Comparison of ENCODE assay signal across 9 cellular contexts in genomic region chr4:153233761-153234371, GRCh38. TPM values are rescaled to one million over a fixed set of nuclear protein-coding genes. Genes with fewer than 3 reads are reported as not detected.
DNase-seq lines count a peak whose midpoint lies in the region; ATAC-seq and TF ChIP-seq lines count a peak whose summit lies in the region.
"Had no signal": no experiment of that assay in that cellular context is flagged by ENCODE, and none has a peak within 500 bp of the region (broad histone marks: within the 10 kb centered on the region; RNA-seq: fewer than 3 reads in every experiment).

No MANE protein-coding gene starts in this region.

- peak; percentile 11 for DNase-seq in DMS53 (lab: John Stamatoyannopoulos, UW)
- DNase-seq in DMS53 treated with DMSO at 0.1 percent for 48 hours (lab: John Stamatoyannopoulos, UW; ENCODE audit: unreplicated experiment): no peak
- peak; percentile 79 for DNase-seq in glomerular visceral epithelial cell (ENCODE audit: extremely low spot score)
- peak; percentile 81 for DNase-seq in stromal cell of bone marrow (ENCODE audit: low read depth)
- no peak for DNase-seq in middle frontal gyrus (ENCODE audit: extremely low spot score, low spot score)
- no peak for DNase-seq in activated CD8-positive, alpha-beta memory T cell treated with anti-CD3 and anti-CD28 coated beads, Interleukin-2, amount 50 U/mL, for 48 hours
- no peak for DNase-seq in CD8-positive, alpha-beta memory T cell

- H3K4me3 ChIP-seq in CD8-positive, alpha-beta memory T cell (ENCODE audit: low read length): no peak overlapping the region

- H3K36me3 ChIP-seq in CD8-positive, alpha-beta memory T cell (ENCODE audit: insufficient read depth, low read length): no peaks in the 10 kb centered on the region

- peaks cover 3 to 9% (median 4%) of the 10 kb centered on the region in 3 donors for H3K4me1 Mint-ChIP-seq in CD8-positive, alpha-beta memory T cell

- no peak overlapping the region for H3K4me3 Mint-ChIP-seq in CD8-positive, alpha-beta memory T cell
- H3K4me3 Mint-ChIP-seq: activated naive CD8-positive, alpha-beta T cell had no signal

- POLR2A ChIA-PET in CD8-positive, alpha-beta memory T cell (lab: Charles Lee): interaction anchor here (0.5 kb wide), 2 partner anchors 67 to 203 kb away, joined by 3 read pairs; no protein-coding TSS in a partner anchor

- peaks cover 18 to 50% of the 10 kb centered on the region in 2 donors for H3K27me3 Mint-ChIP-seq in CD8-positive, alpha-beta memory T cell

- H3K27me3 ChIP-seq in CD8-positive, alpha-beta memory T cell (ENCODE audit: insufficient read depth, low read length, poor library complexity, severe bottlenecking): no peaks in the 10 kb centered on the region

- H3K27ac ChIP-seq in CD8-positive, alpha-beta memory T cell (ENCODE audit: low read depth, low read length): no peak overlapping the region

- H3K36me3 Mint-ChIP-seq in CD8-positive, alpha-beta memory T cell: peaks cover 0 to 4% (median 1%) of the 10 kb centered on the region in 3 donors

- no peaks in the 10 kb centered on the region for H3K9me3 Mint-ChIP-seq in CD8-positive, alpha-beta memory T cell

- H3K4me1 ChIP-seq in CD8-positive, alpha-beta memory T cell (ENCODE audit: insufficient read depth, low read length): peaks cover 9% of the 10 kb centered on the region

- peak; percentile 90 for ATAC-seq in SK-N-SH treated with all-trans-retinoic acid at 6 μM for 48 hours

- no peak overlapping the region for H3K27ac Mint-ChIP-seq in CD8-positive, alpha-beta memory T cell
- H3K27ac Mint-ChIP-seq: activated naive CD8-positive, alpha-beta T cell had no signal

- CTCF ChIA-PET in CD8-positive, alpha-beta memory T cell (lab: Charles Lee): no interaction called here

- no peaks in the 10 kb centered on the region for H3K9me3 ChIP-seq in CD8-positive, alpha-beta memory T cell (ENCODE audit: low read length)

TF ChIP-seq in SK-N-SH treated with all-trans-retinoic acid at 6 μM for 48 hours, 23 proteins besides CTCF, POLR2A, EP300 and RAD21 (continues in another document):
- no peak for TF ChIP-seq PPARA (CRISPR knock-in tag; IDR thresholded peaks at IDR 0.05; ENCODE audit: borderline replicate concordance)
- TF ChIP-seq TCF4 (CRISPR knock-in tag; IDR thresholded peaks at IDR 0.05; ENCODE audit: borderline replicate concordance): no peak; the same call in 1 of the 2 replicates
- no peak for TF ChIP-seq ZNF8 (CRISPR knock-in tag; IDR thresholded peaks at IDR 0.05)
- no peak for TF ChIP-seq ZNF565 (CRISPR knock-in tag; conservative IDR thresholded peaks at IDR 0.05; ENCODE audit: low read depth)
- 0 out of 2 replicates have a peak, but pooled peaks have one; percentile 40 for TF ChIP-seq GLIS3 (CRISPR knock-in tag; IDR thresholded peaks at IDR 0.05)
- TF ChIP-seq ARNTL (CRISPR knock-in tag; IDR thresholded peaks at IDR 0.05; ENCODE audit: borderline replicate concordance, low read depth): no peak
- 0 out of 2 replicates have a peak, but pooled peaks have one; percentile 70 for TF ChIP-seq POU6F1 (CRISPR knock-in tag; IDR thresholded peaks at IDR 0.05; ENCODE audit: borderline replicate concordance, low read depth)
- no peak for TF ChIP-seq ZC3H10 (CRISPR knock-in tag; IDR thresholded peaks at IDR 0.05)
- no peak for TF ChIP-seq BACH2 (CRISPR knock-in tag; IDR thresholded peaks at IDR 0.05; ENCODE audit: borderline replicate concordance)
- 0 out of 2 replicates have a peak, but pooled peaks have one; percentile 33 for TF ChIP-seq ZFP3 (CRISPR knock-in tag; IDR thresholded peaks at IDR 0.05)
- peak; percentile 98 for TF ChIP-seq ISL1 (CRISPR knock-in tag; IDR thresholded peaks at IDR 0.05)
- no peak for TF ChIP-seq OSR1 (CRISPR knock-in tag; IDR thresholded peaks at IDR 0.05)
- 0 out of 2 replicates have a peak, but pooled peaks have one; percentile 31 for TF ChIP-seq RARB (CRISPR knock-in tag; IDR thresholded peaks at IDR 0.05)
- no peak for TF ChIP-seq SNAI2 (CRISPR knock-in tag; IDR thresholded peaks at IDR 0.05)
- peak; percentile 69; the same call in 1 of the 2 replicates for TF ChIP-seq CREB5 (CRISPR knock-in tag; IDR thresholded peaks at IDR 0.05; ENCODE audit: low read depth)
- TF ChIP-seq TOX (CRISPR knock-in tag; IDR thresholded peaks at IDR 0.05; ENCODE audit: borderline replicate concordance): peak; percentile 63
- TF ChIP-seq ZNF70 (CRISPR knock-in tag; IDR thresholded peaks at IDR 0.05): no peak
- TF ChIP-seq TSHZ2 (CRISPR knock-in tag; IDR thresholded peaks at IDR 0.05): no peak
- peak; percentile 26; the same call in 1 of the 2 replicates for TF ChIP-seq CSRNP3 (CRISPR knock-in tag; IDR thresholded peaks at IDR 0.05)
- no peak for TF ChIP-seq ZFP30 (CRISPR knock-in tag; IDR thresholded peaks at IDR 0.05)

RNA-seq across cellular contexts. Expression of gene TRIM2, which starts 29.6 kb away (rescaled TPM):
- under 1 TPM; 0.24 to 0.29 TPM for total RNA-seq in CD8-positive, alpha-beta memory T cell
- 1.5 TPM for polyA plus RNA-seq in CD8-positive, alpha-beta memory T cell

Comparison
In these comparisons a context has a peak if more than half of its experiments do, and no peak if none do; other contexts are left out.
1. DNase-seq: peak in DMS53 (single experiment), glomerular visceral epithelial cell (single experiment) and stromal cell of bone marrow (single experiment); none in DMS53 treated with DMSO at 0.1 percent for 48 hours (single experiment), middle frontal gyrus (single experiment), activated CD8-positive, alpha-beta memory T cell treated with anti-CD3 and anti-CD28 coated beads, Interleukin-2, amount 50 U/mL, for 48 hours (single experiment) and CD8-positive, alpha-beta memory T cell (0 of 5).